In genomic region chr7:156647330-156647729, GRCh38 we compare ENCODE assay signal across 1 cellular context. TPM values are rescaled to one million over a fixed set of nuclear protein-coding genes. Genes with fewer than 3 reads are reported as not detected.
"Had no signal": no experiment of that assay in that cellular context is flagged by ENCODE, and none has a peak within 500 bp of the region (broad histone marks: within the 10 kb centered on the region; RNA-seq: fewer than 3 reads in every experiment).

No MANE protein-coding gene starts in this region.

RNA-seq across cellular contexts. Expression of gene RNF32, which starts 6.8 kb away (rescaled TPM):
- total RNA-seq: natural killer cell treated with Interleukin-12 subunit alpha and Interleukin-12 subunit beta and Interleukin-15 and Interleukin-18, amount 100 ng/mL, for 72 hours had no signal
